Comparison of ENCODE assay signal across 1 cellular context in genomic region chr14:77809011-77809410, GRCh38.
TF ChIP-seq lines count a peak whose summit lies in the region.

No MANE protein-coding gene starts in this region.

TF ChIP-seq in K562, 482 proteins besides CTCF, POLR2A, EP300 and RAD21 (continues in another document):
- no peak for TF ChIP-seq ZNF23 (CRISPR knock-in tag; IDR thresholded peaks at IDR 0.05)
- peak; percentile 34; the same call in 1 of the 2 replicates for TF ChIP-seq CBFA2T2 (conservative IDR thresholded peaks at IDR 0.05)
- no peak for TF ChIP-seq MLLT1 (IDR thresholded peaks at IDR 0.05)
- no peak for TF ChIP-seq TGIF2 (CRISPR knock-in tag; IDR thresholded peaks at IDR 0.05)
- no peak for TF ChIP-seq POLR3G (IDR thresholded peaks at IDR 0.05; ENCODE audit: extremely low read depth, insufficient read length, insufficient replicate concordance)
- no peak for TF ChIP-seq E2F3 (CRISPR knock-in tag; IDR thresholded peaks at IDR 0.05)
- TF ChIP-seq NFIX (CRISPR knock-in tag; IDR thresholded peaks at IDR 0.05; ENCODE audit: low read depth), result no peak
- TF ChIP-seq KDM2B (CRISPR knock-in tag; IDR thresholded peaks at IDR 0.05), result no peak
- no peak for TF ChIP-seq ETS2 (tag; IDR thresholded peaks at IDR 0.05; ENCODE audit: borderline replicate concordance, poor library complexity, severe bottlenecking)
- TF ChIP-seq NFXL1 (CRISPR knock-in tag; IDR thresholded peaks at IDR 0.05), result no peak
- TF ChIP-seq HMGXB4 (CRISPR knock-in tag; IDR thresholded peaks at IDR 0.05), result no peak
- TF ChIP-seq, protein P1, sequence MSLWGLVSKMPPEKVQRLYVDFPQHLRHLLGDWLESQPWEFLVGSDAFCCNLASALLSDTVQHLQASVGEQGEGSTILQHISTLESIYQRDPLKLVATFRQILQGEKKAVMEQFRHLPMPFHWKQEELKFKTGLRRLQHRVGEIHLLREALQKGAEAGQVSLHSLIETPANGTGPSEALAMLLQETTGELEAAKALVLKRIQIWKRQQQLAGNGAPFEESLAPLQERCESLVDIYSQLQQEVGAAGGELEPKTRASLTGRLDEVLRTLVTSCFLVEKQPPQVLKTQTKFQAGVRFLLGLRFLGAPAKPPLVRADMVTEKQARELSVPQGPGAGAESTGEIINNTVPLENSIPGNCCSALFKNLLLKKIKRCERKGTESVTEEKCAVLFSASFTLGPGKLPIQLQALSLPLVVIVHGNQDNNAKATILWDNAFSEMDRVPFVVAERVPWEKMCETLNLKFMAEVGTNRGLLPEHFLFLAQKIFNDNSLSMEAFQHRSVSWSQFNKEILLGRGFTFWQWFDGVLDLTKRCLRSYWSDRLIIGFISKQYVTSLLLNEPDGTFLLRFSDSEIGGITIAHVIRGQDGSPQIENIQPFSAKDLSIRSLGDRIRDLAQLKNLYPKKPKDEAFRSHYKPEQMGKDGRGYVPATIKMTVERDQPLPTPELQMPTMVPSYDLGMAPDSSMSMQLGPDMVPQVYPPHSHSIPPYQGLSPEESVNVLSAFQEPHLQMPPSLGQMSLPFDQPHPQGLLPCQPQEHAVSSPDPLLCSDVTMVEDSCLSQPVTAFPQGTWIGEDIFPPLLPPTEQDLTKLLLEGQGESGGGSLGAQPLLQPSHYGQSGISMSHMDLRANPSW (CRISPR knock-in tag; IDR thresholded peaks at IDR 0.05), result no peak
- TF ChIP-seq, protein P2, sequence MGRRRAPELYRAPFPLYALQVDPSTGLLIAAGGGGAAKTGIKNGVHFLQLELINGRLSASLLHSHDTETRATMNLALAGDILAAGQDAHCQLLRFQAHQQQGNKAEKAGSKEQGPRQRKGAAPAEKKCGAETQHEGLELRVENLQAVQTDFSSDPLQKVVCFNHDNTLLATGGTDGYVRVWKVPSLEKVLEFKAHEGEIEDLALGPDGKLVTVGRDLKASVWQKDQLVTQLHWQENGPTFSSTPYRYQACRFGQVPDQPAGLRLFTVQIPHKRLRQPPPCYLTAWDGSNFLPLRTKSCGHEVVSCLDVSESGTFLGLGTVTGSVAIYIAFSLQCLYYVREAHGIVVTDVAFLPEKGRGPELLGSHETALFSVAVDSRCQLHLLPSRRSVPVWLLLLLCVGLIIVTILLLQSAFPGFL (CRISPR knock-in tag; IDR thresholded peaks at IDR 0.05), result no peak
- peak; percentile 12; the same call in 1 of the 2 replicates for TF ChIP-seq NCOR1 (IDR thresholded peaks at IDR 0.05)
- TF ChIP-seq CEBPG (CRISPR knock-in tag; IDR thresholded peaks at IDR 0.05), result no peak
- TF ChIP-seq CEBPG (tag; conservative IDR thresholded peaks at IDR 0.05 in 1 of 2, IDR thresholded peaks at IDR 0.05 in 1 of 2), result no peak
- no peak for TF ChIP-seq NBN (IDR thresholded peaks at IDR 0.05; ENCODE audit: low read depth)
- no peak for TF ChIP-seq ZNF324 (CRISPR knock-in tag; IDR thresholded peaks at IDR 0.05)
- peak; percentile 42; the same call in 1 of the 2 replicates for TF ChIP-seq DPF2 (IDR thresholded peaks at IDR 0.05)
- no peak for TF ChIP-seq TCF7L2 (IDR thresholded peaks at IDR 0.05; ENCODE audit: low read depth, low read length)
- TF ChIP-seq CEBPB (tag; IDR thresholded peaks at IDR 0.05), result no peak
- no peak for TF ChIP-seq ZNF589 (CRISPR knock-in tag; IDR thresholded peaks at IDR 0.05; ENCODE audit: low read depth)
- TF ChIP-seq JUNB (CRISPR knock-in tag; conservative IDR thresholded peaks at IDR 0.05), result no peak
- no peak for TF ChIP-seq SOX6 (IDR thresholded peaks at IDR 0.05)
- no peak for TF ChIP-seq ZNF583 (CRISPR knock-in tag; IDR thresholded peaks at IDR 0.05)
- TF ChIP-seq ASH1L (IDR thresholded peaks at IDR 0.05; ENCODE audit: borderline replicate concordance, low read depth, partially characterized antibody), result no peak
- no peak for TF ChIP-seq PHB2 (IDR thresholded peaks at IDR 0.05; ENCODE audit: low read depth)
- TF ChIP-seq HIVEP1 (CRISPR knock-in tag; IDR thresholded peaks at IDR 0.05), result no peak
- TF ChIP-seq ZZZ3 (IDR thresholded peaks at IDR 0.05), result no peak
- TF ChIP-seq TAL1 (IDR thresholded peaks at IDR 0.05), result peak; percentile 30; the same call in 1 of the 2 replicates
- TF ChIP-seq ZBTB34 (CRISPR knock-in tag; IDR thresholded peaks at IDR 0.05), result no peak
- TF ChIP-seq ESRRA (IDR thresholded peaks at IDR 0.05; ENCODE audit: borderline replicate concordance, low read depth), result no peak
- TF ChIP-seq FOXK2 (conservative IDR thresholded peaks at IDR 0.05 in 1 of 2, IDR thresholded peaks at IDR 0.05 in 1 of 2; ENCODE audit: low read depth in 2 of 2), result no peak
- TF ChIP-seq, protein P3, sequence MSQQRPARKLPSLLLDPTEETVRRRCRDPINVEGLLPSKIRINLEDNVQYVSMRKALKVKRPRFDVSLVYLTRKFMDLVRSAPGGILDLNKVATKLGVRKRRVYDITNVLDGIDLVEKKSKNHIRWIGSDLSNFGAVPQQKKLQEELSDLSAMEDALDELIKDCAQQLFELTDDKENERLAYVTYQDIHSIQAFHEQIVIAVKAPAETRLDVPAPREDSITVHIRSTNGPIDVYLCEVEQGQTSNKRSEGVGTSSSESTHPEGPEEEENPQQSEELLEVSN (IDR thresholded peaks at IDR 0.05; ENCODE audit: borderline replicate concordance in 1 of 2, extremely low read depth in 1 of 2, insufficient read depth in 1 of 2, insufficient read length in 1 of 2, low read depth in 1 of 2, low read length in 1 of 2, poor library complexity in 1 of 2, severe bottlenecking in 1 of 2), result no peak
- no peak for TF ChIP-seq CLOCK (CRISPR knock-in tag; IDR thresholded peaks at IDR 0.05; ENCODE audit: borderline replicate concordance)
- no peak for TF ChIP-seq E2F5 (CRISPR knock-in tag; IDR thresholded peaks at IDR 0.05)
- no peak for TF ChIP-seq MTA1 (IDR thresholded peaks at IDR 0.05; ENCODE audit: borderline replicate concordance)
- TF ChIP-seq KLF16 (IDR thresholded peaks at IDR 0.05), result no peak
- no peak for TF ChIP-seq CTBP1 (IDR thresholded peaks at IDR 0.05; ENCODE audit: borderline replicate concordance)
- no peak for TF ChIP-seq MXI1 (IDR thresholded peaks at IDR 0.05; ENCODE audit: low read depth, low read length)
- no peak for TF ChIP-seq ZNF347 (CRISPR knock-in tag; IDR thresholded peaks at IDR 0.05; ENCODE audit: low read depth)
- 0 out of 2 replicates have a peak, but pooled peaks have one; percentile 13 for TF ChIP-seq MTA2 (IDR thresholded peaks at IDR 0.05; ENCODE audit: low read depth)
- no peak for TF ChIP-seq MAX (CRISPR knock-in tag; IDR thresholded peaks at IDR 0.05)
- TF ChIP-seq DIDO1 (tag; IDR thresholded peaks at IDR 0.05; ENCODE audit: low read depth), result no peak
- TF ChIP-seq THAP12 (CRISPR knock-in tag; IDR thresholded peaks at IDR 0.05), result no peak
- no peak for TF ChIP-seq ZNF785 (CRISPR knock-in tag; IDR thresholded peaks at IDR 0.05)
- TF ChIP-seq ARID1B (IDR thresholded peaks at IDR 0.05), result peak; percentile 67
- no peak for TF ChIP-seq ZNF124 (CRISPR knock-in tag; IDR thresholded peaks at IDR 0.05)
- no peak for TF ChIP-seq MBD1 (CRISPR knock-in tag; IDR thresholded peaks at IDR 0.05)
- no peak for TF ChIP-seq ZNF444 (CRISPR knock-in tag; IDR thresholded peaks at IDR 0.05)
